In genomic region chr2:100416397-100416938, GRCh38 we compare ENCODE assay signal across 8 cellular contexts. TPM values are rescaled to one million over a fixed set of nuclear protein-coding genes. Genes with fewer than 3 reads are reported as not detected.
DNase-seq lines count a peak whose midpoint lies in the region; ATAC-seq, FAIRE-seq and TF ChIP-seq lines count a peak whose summit lies in the region.

No MANE protein-coding gene starts in this region.

- no peak for FAIRE-seq in GM19239 (lab: Jason Lieb, UNC)

- peaks cover 21% of the 10 kb centered on the region for H3K4me1 Mint-ChIP-seq in chondrocyte (ENCODE audit: low read depth)

- BruUV-seq in A673 (replicated peaks; lab: Mats Ljungman, UMichigan) = TSS peak; percentile 48

- no peaks in the 10 kb centered on the region for H3K27me3 ChIP-seq in A673 (replicated peaks; ENCODE audit: insufficient read depth, low read depth, low read length, poor library complexity)
- H3K27me3 ChIP-seq in HUES64 (ENCODE audit: insufficient read depth, low read length) = no peaks in the 10 kb centered on the region

- CTCF ChIA-PET in A673 (lab: Charles Lee) = no interaction called here

- no peaks in the 10 kb centered on the region for H3K9me3 Mint-ChIP-seq in chondrocyte (ENCODE audit: low read depth)

- POLR2A ChIA-PET in A673 (lab: Charles Lee; ENCODE audit: low non-redundant PET) = no interaction called here

- H3K27me3 Mint-ChIP-seq in chondrocyte (ENCODE audit: low read depth) = no peaks in the 10 kb centered on the region

- intact Hi-C loops in A673 (cut with micrococcal nuclease; ENCODE audit: unreplicated experiment) (no loop called here), mucosa of descending colon (cut with DNase I, micrococcal nuclease) (no loop called here)

- H3K36me3 ChIP-seq in A673 (ENCODE audit: insufficient read depth, low read length, poor library complexity, severe bottlenecking) (no peaks in the 10 kb centered on the region), HUES64 (ENCODE audit: insufficient read depth, low read length) (peaks cover 9% of the 10 kb centered on the region; the same call in 1 of the 2 replicates), mucosa of descending colon (ENCODE audit: low read depth) (no peaks in the 10 kb centered on the region)

- H3K9me3 ChIP-seq in A673 (ENCODE audit: low read depth, low read length, poor library complexity, severe bottlenecking) (no peaks in the 10 kb centered on the region), HUES64 (ENCODE audit: insufficient read depth, low read depth, low read length) (no peaks in the 10 kb centered on the region), mucosa of descending colon (no peaks in the 10 kb centered on the region)

- peak overlapping the region; percentile 57 for H3K27ac Mint-ChIP-seq in chondrocyte (ENCODE audit: unreplicated experiment)

- WGBS in HUES64 = 7% methylated on average over 6 of the region's 6 CpGs

- TF ChIP-seq CTCF in A673 (conservative IDR thresholded peaks at IDR 0.05; ENCODE audit: low read depth, low read length) = no peak
- TF ChIP-seq CTCF in chondrocyte (IDR thresholded peaks at IDR 0.05) = no peak
- no peak for TF ChIP-seq CTCF in mucosa of descending colon (IDR thresholded peaks at IDR 0.05)

- H3K27ac ChIP-seq in A673 (ENCODE audit: low read depth, low read length, poor library complexity, severe bottlenecking) (no peak overlapping the region), HUES64 (ENCODE audit: low read depth, low read length) (no peak overlapping the region)

- peaks cover 2% of the 10 kb centered on the region for H3K36me3 Mint-ChIP-seq in chondrocyte (ENCODE audit: low read depth)

- ATAC-seq in mucosa of descending colon (no peak), GM19463 (IDR thresholded peaks at IDR 0.05; ENCODE audit: unreplicated experiment) (no peak)

- peak overlapping the region; percentile 76 for H3K4me3 ChIP-seq in A673 (ENCODE audit: low read depth, low read length, poor library complexity, severe bottlenecking)
- peak overlapping the region; percentile 97 for H3K4me3 ChIP-seq in HUES64 (ENCODE audit: low read length)
- peak overlapping the region; percentile 21 for H3K4me3 ChIP-seq in mucosa of descending colon

- H3K4me3 Mint-ChIP-seq in chondrocyte (ENCODE audit: unreplicated experiment) = peak overlapping the region; percentile 93

- H3K4me1 ChIP-seq in A673 (ENCODE audit: insufficient read depth, low read length, poor library complexity, severe bottlenecking) = peaks cover 11% of the 10 kb centered on the region
- peaks cover 50% of the 10 kb centered on the region for H3K4me1 ChIP-seq in HUES64 (ENCODE audit: insufficient read depth, low read length)
- H3K4me1 ChIP-seq in mucosa of descending colon (ENCODE audit: low read depth) = no peaks in the 10 kb centered on the region

- H3K9ac ChIP-seq in HUES64 (ENCODE audit: low read depth, low read length) = peak overlapping the region; percentile 90

- DNase-seq in A673 (ENCODE audit: low spot score) (no peak), chondrocyte (ENCODE audit: low spot score) (no peak), mucosa of descending colon (no peak), GOT3 (lab: John Stamatoyannopoulos, UW) (no peak), GM19239 (ENCODE audit: insufficient read length, low spot score) (no peak), NCI-H146 (lab: John Stamatoyannopoulos, UW) (no peak)

RNA-seq across cellular contexts. Expression of gene CHST10, which starts 1.0 kb away (rescaled TPM):
- 10.9 and 11.3 TPM in 2 replicates for total RNA-seq in A673 (2021)
- 26.4 TPM for polyA plus RNA-seq in HUES64 (2013, experiment 1 of 2)
- 21.0 TPM for polyA plus RNA-seq in HUES64 (2013, experiment 2 of 2)
- total RNA-seq in chondrocyte = 9.8 to 11.1 TPM (median 10.8 TPM) in 3 replicates
- total RNA-seq in mucosa of descending colon = 1 to 10 TPM in 1 of 3 donors, under 1 TPM in 2; 0.78 to 9.8 (median 0.87) TPM

RNA-seq across cellular contexts. Expression of gene NMS, which starts 53.8 kb away (rescaled TPM):
- total RNA-seq in A673 (2021) = not detected in 2 replicates
- polyA plus RNA-seq in HUES64 (2013, experiment 1 of 2) = not detected
- not detected for polyA plus RNA-seq in HUES64 (2013, experiment 2 of 2)
- total RNA-seq in chondrocyte = not detected in 3 replicates
- total RNA-seq in mucosa of descending colon = not detected

Comparison
In these comparisons a context has a peak if more than half of its experiments do, and no peak if none do; other contexts are left out.
1. H3K4me3 ChIP-seq: peak in every context shown above with its lines; median percentile 97 in HUES64; 76 in A673; 21 in mucosa of descending colon.